In genomic region chr10:43775379-43775778, GRCh38 we compare ENCODE assay signal across 15 cellular contexts.
DNase-seq lines count a peak whose midpoint lies in the region; TF ChIP-seq lines count a peak whose summit lies in the region.
"Had no signal": no experiment of that assay in that cellular context is flagged by ENCODE, and none has a peak within 500 bp of the region (broad histone marks: within the 10 kb centered on the region; RNA-seq: fewer than 3 reads in every experiment).

No MANE protein-coding gene starts in this region.

- TF ChIP-seq CTCF in WERI-Rb-1 (IDR thresholded peaks at IDR 0.05; ENCODE audit: low read depth, low read length), result no peak
- TF ChIP-seq CTCF in GM20000 (IDR thresholded peaks at IDR 0.05; ENCODE audit: extremely low read depth, missing control alignments), result no peak

- H3K4me3 ChIP-seq in WERI-Rb-1 (ENCODE audit: low read depth, low read length), result no peak overlapping the region
- H3K4me3 ChIP-seq: K562 had no signal

- H3K27ac ChIP-seq in WERI-Rb-1, result no peak overlapping the region
- H3K27ac ChIP-seq: 22Rv1 had no signal

- DNase-seq in NCI-H82 (lab: John Stamatoyannopoulos, UW) (peak; percentile 1), NCI-H82 treated with DMSO at 0.1 percent for 48 hours (lab: John Stamatoyannopoulos, UW; ENCODE audit: unreplicated experiment) (no peak), WERI-Rb-1 (peak; percentile 18), myocyte (ENCODE audit: low read depth) (peak; percentile 15), ACHN (no peak), GM20000 (ENCODE audit: low spot score) (no peak), NCI-H1694 treated with DMSO at 0.1 percent for 48 hours (lab: John Stamatoyannopoulos, UW) (no peak)
- DNase-seq: AML-193; CD8-positive, alpha-beta T cell; COR-L47; DND-41; GDM1; HCEC 1CT had no signal

- no peaks in the 10 kb centered on the region for H3K9me3 ChIP-seq in WERI-Rb-1 (ENCODE audit: severe bottlenecking)

- in situ Hi-C loops in ACHN (cut with HindIII; ENCODE audit: low pct_ligation_motif_present, low pct_unique_long_range_greater_than_20kb, low sequenced_read_pairs), result no loop called here

- H3K36me3 ChIP-seq in WERI-Rb-1, result no peaks in the 10 kb centered on the region

- H3K27me3 ChIP-seq in WERI-Rb-1 (ENCODE audit: insufficient read depth, low read depth, severe bottlenecking), result peaks cover 2% of the 10 kb centered on the region

Comparison
In these comparisons a context has a peak if more than half of its experiments do, and no peak if none do; other contexts are left out.
1. DNase-seq: peak in NCI-H82 (single experiment), WERI-Rb-1 (single experiment) and myocyte (single experiment); none in NCI-H82 treated with DMSO at 0.1 percent for 48 hours (single experiment), ACHN (single experiment), GM20000 (single experiment) and NCI-H1694 treated with DMSO at 0.1 percent for 48 hours (single experiment).